ENCODE assay signal across 8 cellular contexts in the genomic region with DNA sequence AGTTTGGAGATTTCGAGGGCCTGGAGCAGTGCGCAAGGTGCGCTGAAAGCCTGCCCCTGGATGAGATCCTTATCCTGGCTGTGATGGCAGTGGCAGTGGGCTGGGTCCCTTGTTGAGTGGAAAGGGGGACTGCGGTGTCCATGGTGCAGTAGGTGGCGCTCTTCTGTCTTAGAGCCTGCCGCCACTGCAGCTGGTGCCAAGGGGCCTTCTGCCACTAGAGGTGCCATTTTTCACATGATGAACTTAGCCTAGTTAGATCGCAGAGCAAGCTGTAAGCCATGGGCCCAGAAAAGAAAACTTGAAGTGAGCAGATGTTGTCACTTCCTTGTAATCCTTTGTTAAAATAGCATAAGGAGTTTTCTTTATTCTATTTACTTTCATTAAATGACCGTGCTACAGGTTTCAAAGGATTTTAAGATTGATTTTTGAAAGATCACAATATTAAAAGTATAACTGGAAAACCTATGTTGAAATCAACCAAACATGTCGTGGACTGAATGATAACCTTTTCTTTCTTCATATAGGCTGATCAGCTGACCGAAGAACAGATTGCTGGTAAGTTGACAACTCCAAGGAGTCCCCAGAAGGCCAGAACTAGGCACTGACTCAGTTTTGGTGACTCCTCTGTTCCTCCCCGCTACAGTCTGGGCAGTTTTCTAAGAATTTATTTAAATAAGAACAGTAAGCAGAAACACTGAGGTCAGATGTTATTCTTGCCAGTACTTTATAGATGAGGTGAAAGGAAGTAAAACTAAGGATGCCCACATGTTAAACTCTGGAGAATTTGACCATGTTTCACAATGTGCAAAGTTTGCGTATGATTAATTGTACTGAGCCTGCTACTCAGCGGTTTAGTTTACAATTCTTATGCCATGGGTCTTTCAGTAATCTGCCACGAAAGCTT. TPM values are rescaled to one million over a fixed set of nuclear protein-coding genes. Genes with fewer than 3 reads are reported as not detected.
DNase-seq lines count a peak whose midpoint lies in the region; ATAC-seq and TF ChIP-seq lines count a peak whose summit lies in the region.

No MANE protein-coding gene starts in this region.

- H3K4me1 ChIP-seq in lung (ENCODE audit: control insufficient read depth in 2 of 2, insufficient read depth in 2 of 2, low read length in 2 of 2) = peaks cover 2 to 21% of the 10 kb centered on the region in 2 donors

- TF ChIP-seq CTCF in C4-2B (conservative IDR thresholded peaks at IDR 0.05) (peak; percentile 100), lung (IDR thresholded peaks at IDR 0.05; ENCODE audit: control extremely low read depth, extremely low read depth) (peak; percentile 99)

- H3K36me3 ChIP-seq in lung (ENCODE audit: control insufficient read depth in 2 of 2, insufficient read depth in 2 of 2, low read length in 2 of 2) = peaks cover 28 to 44% of the 10 kb centered on the region in 2 donors

- WGBS in lung, 2 donors = 19 to 27% methylated on average over 14 of the region's 14 CpGs

- H3K27ac ChIP-seq in C4-2B (no peak overlapping the region), lung (ENCODE audit: low read depth in 1 of 2, low read length in 1 of 2) (peak overlapping the region; percentile 45 to 60)

- H3K27me3 ChIP-seq in lung (ENCODE audit: control insufficient read depth, insufficient read depth) = no peaks in the 10 kb centered on the region

- H3K4me3 ChIP-seq in lung = no peak overlapping the region

- H3K9me3 ChIP-seq in lung (ENCODE audit: control insufficient read depth in 2 of 2, insufficient read depth in 1 of 2, low read length in 1 of 2) = no peaks in the 10 kb centered on the region

- ATAC-seq in GM19372 (IDR thresholded peaks at IDR 0.05; ENCODE audit: low read depth, unreplicated experiment) (peak; percentile 42), HG03521 (IDR thresholded peaks at IDR 0.05; ENCODE audit: unreplicated experiment) (peak; percentile 40), lung (ENCODE audit: insufficient read depth, low FRiP score) (peak; percentile 49)

- peak; percentile 97 for DNase-seq in NCI-H69 (lab: John Stamatoyannopoulos, UW)
- peak; percentile 83 for DNase-seq in activated CD4-positive, alpha-beta T cell treated with anti-CD3 and anti-CD28 coated beads, Interleukin-2, amount 50 U/mL, for 4 hours
- peak; percentile 97 for DNase-seq in dermis blood vessel endothelial cell
- DNase-seq in lung (ENCODE audit: low spot score) = peak; percentile 87
- DNase-seq in stimulated activated CD4-positive, alpha-beta T cell treated with anti-CD3 and anti-CD28 coated beads, Interleukin-4, amount 100 ng/mL, for 48 hours (ENCODE audit: low read depth in 2 of 2) = peak; percentile 72 to 81

RNA-seq across cellular contexts. Expression of gene CALM1, which starts 3.0 kb away (rescaled TPM):
- total RNA-seq in dermis blood vessel endothelial cell (551 and 736 TPM in 2 replicates), lung (100 to 1,000 TPM; 476 to 543 TPM)
- polyA plus RNA-seq in lung = 100 to 1,000 TPM; 364 to 480 TPM
